ENCODE assay signal across 23 cellular contexts in genomic region chrX:24862343-24862742, GRCh38.
A peak's percentile ranks its signal among the peaks of the same experiment; 100 is the strongest.
DNase-seq lines count a peak whose midpoint lies in the region.
"Had no signal": no experiment of that assay in that cellular context is flagged by ENCODE, and none has a peak within 500 bp of the region (broad histone marks: within the 10 kb centered on the region; RNA-seq: fewer than 3 reads in every experiment).

No MANE protein-coding gene starts in this region.

- DNase-seq in EH (ENCODE audit: low read depth) (peak; percentile 26), amniotic epithelial cell (ENCODE audit: low read depth) (peak; percentile 22), fibroblast of peridontal ligament (ENCODE audit: extremely low read depth) (peak; percentile 69), renal cortical epithelial cell (ENCODE audit: low read depth) (peak; percentile 54), AG08395 (ENCODE audit: low spot score) (no peak), anterior cingulate cortex (lab: John Stamatoyannopoulos, UW) (no peak), HK-2 (ENCODE audit: unreplicated experiment) (no peak)
- DNase-seq: activated naive CD4-positive, alpha-beta T cell treated with anti-CD3 and anti-CD28 coated beads for 36 hours; activated T-cell treated with anti-CD3 and anti-CD28 coated beads, Interleukin-2, amount 50 U/mL, for 48 hours; CD4-positive, alpha-beta memory T cell; effector CD4-positive, alpha-beta T cell; GDM1; glutamatergic neuron; left cardiac atrium; mesendoderm; naive B cell; NCI-H1048; NCI-H2029 treated with DMSO at 0.1 percent for 48 hours; NCI-H345; ovary; SIG-M5; stimulated activated CD4-positive, alpha-beta T cell treated with anti-CD3 and anti-CD28 coated beads, Interleukin-12 subunit alpha, Interleukin-12 subunit beta, amount 100 ng/mL, for 4 hours; upper lobe of right lung had no signal

Comparison
In these comparisons a context has a peak if more than half of its experiments do, and no peak if none do; other contexts are left out.
1. DNase-seq: peak in EH (single experiment), amniotic epithelial cell (single experiment), fibroblast of peridontal ligament (single experiment) and renal cortical epithelial cell (single experiment); none in AG08395 (single experiment), anterior cingulate cortex (0 of 58) and HK-2 (single experiment).